Comparison of ENCODE assay signal across 11 cellular contexts in genomic region chr6:37485259-37485658, GRCh38. TPM values are rescaled to one million over a fixed set of nuclear protein-coding genes. Genes with fewer than 3 reads are reported as not detected.
DNase-seq lines count a peak whose midpoint lies in the region; ATAC-seq and TF ChIP-seq lines count a peak whose summit lies in the region.
"Had no signal": no experiment of that assay in that cellular context is flagged by ENCODE, and none has a peak within 500 bp of the region (broad histone marks: within the 10 kb centered on the region; RNA-seq: fewer than 3 reads in every experiment).

No MANE protein-coding gene starts in this region.

- peak; percentile 51 for ATAC-seq in SK-N-SH treated with all-trans-retinoic acid at 6 μM for 48 hours
- ATAC-seq in HG03135 (IDR thresholded peaks at IDR 0.05; ENCODE audit: unreplicated experiment): no peak

- DNase-seq in 8988T (peak; percentile 63), Daoy (ENCODE audit: low read depth) (peak; percentile 36), hepatic stellate cell (ENCODE audit: low spot score) (peak; percentile 46), activated gamma-delta T cell (lab: John Stamatoyannopoulos, UW) (no peak), T-helper 2 cell (no peak), NCI-H2196 (lab: John Stamatoyannopoulos, UW; ENCODE audit: unreplicated experiment) (no peak)
- DNase-seq: NCI-H187; stimulated activated CD4-positive, alpha-beta T cell treated with anti-CD3 and anti-CD28 coated beads, Interleukin-4, amount 100 ng/mL, for 24 hours; thyroid gland had no signal

TF ChIP-seq in SK-N-SH treated with all-trans-retinoic acid at 6 μM for 48 hours, 23 proteins besides CTCF, POLR2A, EP300 and RAD21:
- no peak for TF ChIP-seq GLIS3 (CRISPR knock-in tag; IDR thresholded peaks at IDR 0.05)
- TF ChIP-seq SNAI2 (CRISPR knock-in tag; IDR thresholded peaks at IDR 0.05): no peak
- TF ChIP-seq ZNF8 (CRISPR knock-in tag; IDR thresholded peaks at IDR 0.05): no peak
- no peak for TF ChIP-seq TCF4 (CRISPR knock-in tag; IDR thresholded peaks at IDR 0.05; ENCODE audit: borderline replicate concordance)

RNA-seq across cellular contexts. Expression of gene CCDC167, which starts 14.4 kb away (rescaled TPM):
- total RNA-seq in Daoy (2014; rRNA removed; shearing (Covaris generic)): 115 and 126 TPM in 2 replicates

RNA-seq across cellular contexts. Expression of gene CMTR1, which starts 52.2 kb away (rescaled TPM):
- 38.2 and 38.5 TPM in 2 replicates for total RNA-seq in Daoy (2014; rRNA removed; shearing (Covaris generic))

Comparison
In these comparisons a context has a peak if more than half of its experiments do, and no peak if none do; other contexts are left out.
1. DNase-seq: peak in 8988T (single experiment), Daoy (single experiment) and hepatic stellate cell (single experiment); none in activated gamma-delta T cell (single experiment), T-helper 2 cell (0 of 5) and NCI-H2196 (single experiment).